ENCODE assay signal across 8 cellular contexts in genomic region chr7:82729172-82730030, GRCh38.
A peak's percentile ranks its signal among the peaks of the same experiment; 100 is the strongest.
DNase-seq lines count a peak whose midpoint lies in the region; ATAC-seq and TF ChIP-seq lines count a peak whose summit lies in the region.

No MANE protein-coding gene starts in this region.

- ATAC-seq in GM18520 (IDR thresholded peaks at IDR 0.05; ENCODE audit: unreplicated experiment) (no peak), HG03460 (IDR thresholded peaks at IDR 0.05; ENCODE audit: unreplicated experiment) (no peak)

- no peak overlapping the region for H3K27ac ChIP-seq in Karpas-422 (ENCODE audit: low read length)

- H3K27me3 Mint-ChIP-seq in type B pancreatic cell: no peaks in the 10 kb centered on the region

- no peak overlapping the region for H3K9ac ChIP-seq in Karpas-422 (ENCODE audit: low read length)

- in situ Hi-C loops in SK-MEL-5 (cut with HindIII; ENCODE audit: low pct_unique_long_range_greater_than_20kb, low sequenced_read_pairs): no loop called here

- no peaks in the 10 kb centered on the region for H3K9me3 Mint-ChIP-seq in type B pancreatic cell

- no peak overlapping the region for H2AFZ ChIP-seq in Karpas-422 (ENCODE audit: low read length)

- H3K4me3 ChIP-seq in Karpas-422 (ENCODE audit: low read length): no peak overlapping the region

- no peaks in the 10 kb centered on the region for H4K20me1 ChIP-seq in Karpas-422 (ENCODE audit: insufficient read depth, low read depth, low read length)

- TF ChIP-seq CTCF in type B pancreatic cell (conservative IDR thresholded peaks at IDR 0.05): peak; percentile 87

- H3K79me2 ChIP-seq in Karpas-422 (ENCODE audit: low read length): no peaks in the 10 kb centered on the region

- no peak overlapping the region for H3K4me2 ChIP-seq in Karpas-422 (ENCODE audit: low read depth, low read length, poor library complexity, severe bottlenecking)

- no peaks in the 10 kb centered on the region for H3K36me3 Mint-ChIP-seq in type B pancreatic cell

- H3K4me1 ChIP-seq in Karpas-422 (ENCODE audit: low read length): no peaks in the 10 kb centered on the region

- DNase-seq in DMS53 (lab: John Stamatoyannopoulos, UW) (peak; percentile 77), Karpas-422 (peak; percentile 68), SK-MEL-5 (ENCODE audit: low read depth, low spot score) (peak; percentile 71), fibroblast of the conjunctiva (ENCODE audit: low read depth) (peak; percentile 14), type B pancreatic cell (ENCODE audit: extremely low spot score, unreplicated experiment) (no peak), T1000 (lab: John Stamatoyannopoulos, UW) (no peak)

- H3K9me3 ChIP-seq in Karpas-422 (ENCODE audit: low read length): no peaks in the 10 kb centered on the region

- no peaks in the 10 kb centered on the region for H3K27me3 ChIP-seq in Karpas-422 (ENCODE audit: low read length)

- H3K9me2 ChIP-seq in Karpas-422 (replicated peaks; ENCODE audit: insufficient read depth, low read length): no peaks in the 10 kb centered on the region

- H3K4me1 Mint-ChIP-seq in type B pancreatic cell (ENCODE audit: unreplicated experiment): no peaks in the 10 kb centered on the region

- no peak overlapping the region for H3K4me3 Mint-ChIP-seq in type B pancreatic cell

- no peak overlapping the region for H3K27ac Mint-ChIP-seq in type B pancreatic cell

- no peaks in the 10 kb centered on the region for H3K36me3 ChIP-seq in Karpas-422 (ENCODE audit: insufficient read depth, low read length)

Comparison
In these comparisons a context has a peak if more than half of its experiments do, and no peak if none do; other contexts are left out.
1. DNase-seq: peak in DMS53 (single experiment), Karpas-422 (single experiment), SK-MEL-5 (single experiment) and fibroblast of the conjunctiva (single experiment); none in type B pancreatic cell (single experiment) and T1000 (single experiment).